16 cellular contexts compared by ENCODE assay signal in the genomic region with DNA sequence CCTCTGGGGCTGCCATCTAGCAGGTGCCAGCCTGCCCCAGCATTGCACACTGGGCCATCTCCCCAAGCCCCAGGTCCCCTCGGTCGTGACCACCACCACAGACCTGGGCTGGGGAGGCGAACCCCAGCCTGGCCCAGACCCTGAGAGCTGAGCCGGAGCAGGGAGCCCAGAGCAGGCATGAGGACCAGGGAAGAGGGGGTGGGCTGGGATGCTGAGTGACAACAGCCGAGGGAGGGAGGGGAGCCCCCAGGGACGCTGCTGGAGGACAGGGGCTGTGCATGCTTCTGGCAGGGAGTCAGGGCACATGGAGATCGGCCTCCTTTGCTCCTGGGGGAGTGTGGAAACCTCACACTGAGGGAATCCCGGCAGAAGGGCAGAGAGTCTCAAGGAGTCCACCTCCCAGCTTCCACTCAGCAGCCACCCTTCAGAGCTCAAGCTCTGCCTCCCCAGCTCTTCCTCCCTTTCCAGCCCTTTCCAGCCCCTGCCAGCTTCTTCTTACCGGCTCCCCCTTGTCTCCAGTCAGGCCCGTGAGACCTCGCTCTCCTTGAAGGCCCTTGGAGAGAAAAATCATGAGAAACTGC. TPM values are rescaled to one million over a fixed set of nuclear protein-coding genes. Genes with fewer than 3 reads are reported as not detected.
A peak's percentile ranks its signal among the peaks of the same experiment; 100 is the strongest.
DNase-seq lines count a peak whose midpoint lies in the region; ATAC-seq and TF ChIP-seq lines count a peak whose summit lies in the region.
"Had no signal": no experiment of that assay in that cellular context is flagged by ENCODE, and none has a peak within 500 bp of the region (broad histone marks: within the 10 kb centered on the region; RNA-seq: fewer than 3 reads in every experiment).

No MANE protein-coding gene starts in this region.

- H3K27me3 ChIP-seq in muscle layer of duodenum (ENCODE audit: low read depth, low read length) (no peaks in the 10 kb centered on the region), upper lobe of right lung (no peaks in the 10 kb centered on the region)

- H3K4me1 ChIP-seq in muscle layer of duodenum (ENCODE audit: control insufficient read depth in 1 of 2, insufficient read depth in 2 of 2, low read length in 2 of 2) = peaks cover 35 to 61% of the 10 kb centered on the region in 2 donors
- peaks cover 11% of the 10 kb centered on the region for H3K4me1 ChIP-seq in upper lobe of right lung
- H3K4me1 ChIP-seq: HAP-1 had no signal

- H3K36me3 ChIP-seq in muscle layer of duodenum (ENCODE audit: control insufficient read depth in 1 of 2, insufficient read depth in 2 of 2, low read length in 2 of 2) (peaks cover 0 to 7% of the 10 kb centered on the region in 2 donors), upper lobe of right lung (no peaks in the 10 kb centered on the region)
- H3K36me3 ChIP-seq: HAP-1 had no signal

- no peak for ATAC-seq in Right ventricle myocardium inferior
- no peak for ATAC-seq in upper lobe of right lung
- ATAC-seq in GM21360 (IDR thresholded peaks at IDR 0.05; ENCODE audit: unreplicated experiment) = no peak
- no peak for ATAC-seq in GM19463 (IDR thresholded peaks at IDR 0.05; ENCODE audit: unreplicated experiment)

- intact Hi-C loops in Right ventricle myocardium inferior (cut with DNase I) = loop anchor here (5.0 kb wide), 1 partner anchor 294 kb away; no protein-coding TSS in a partner anchor
- intact Hi-C loops in cardiac septum (cut with DNase I) = loop anchor here (5.0 kb wide), 1 partner anchor 294 kb away; no protein-coding TSS in a partner anchor
- intact Hi-C loops in upper lobe of right lung (cut with DNase I) = loop anchor here (5.0 kb wide), 1 partner anchor 119 kb away; no protein-coding TSS in a partner anchor

- H3K4me3 ChIP-seq in muscle layer of duodenum (ENCODE audit: low read depth in 1 of 2, low read length in 2 of 2) (no peak overlapping the region), upper lobe of right lung (no peak overlapping the region)
- H3K4me3 ChIP-seq: HAP-1, PC-9 had no signal

- peak overlapping the region; percentile 18 for H3K27ac ChIP-seq in angular gyrus (ENCODE audit: low read depth, low read length)
- peak overlapping the region; percentile 85 for H3K27ac ChIP-seq in muscle layer of duodenum (ENCODE audit: low read length)
- no peak overlapping the region for H3K27ac ChIP-seq in upper lobe of right lung

- no peak for TF ChIP-seq CTCF in upper lobe of right lung (IDR thresholded peaks at IDR 0.05)

- DNase-seq in Right ventricle myocardium inferior (ENCODE audit: missing footprints) (peak; percentile 37), cardiac septum (ENCODE audit: low spot score) (no peak), upper lobe of right lung (peak; percentile 48)
- no peak for DNase-seq in activated naive CD4-positive, alpha-beta T cell (lab: John Stamatoyannopoulos, UW)
- DNase-seq: COR-L47, DMS79, NCI-H1930, NCI-H446 treated with DMSO at 0.1 percent for 48 hours, NCI-H774, PC-9 had no signal

- no peaks in the 10 kb centered on the region for H3K9me3 ChIP-seq in muscle layer of duodenum (ENCODE audit: control insufficient read depth in 1 of 2, low read length in 2 of 2)
- H3K9me3 ChIP-seq in upper lobe of right lung = no peaks in the 10 kb centered on the region
- H3K9me3 ChIP-seq: HAP-1 had no signal

RNA-seq across cellular contexts. Expression of a gene that starts 23.7 kb away (rescaled TPM):
- 34.9 TPM for total RNA-seq in Right ventricle myocardium inferior
- total RNA-seq in cardiac septum = 55.1 TPM
- 69.9 TPM for total RNA-seq in upper lobe of right lung

RNA-seq across cellular contexts. Expression of a gene that starts 35.4 kb away (rescaled TPM):
- 12.7 TPM for total RNA-seq in Right ventricle myocardium inferior
- total RNA-seq in cardiac septum = 45.9 TPM
- total RNA-seq in upper lobe of right lung = 28.9 TPM

RNA-seq across cellular contexts. Expression of a gene that starts 50.9 kb away (rescaled TPM):
- total RNA-seq in Right ventricle myocardium inferior = 0.49 TPM
- total RNA-seq in cardiac septum = not detected
- not detected for total RNA-seq in upper lobe of right lung
- total RNA-seq: A673, PC-9 had no signal

Comparison
In these comparisons a context has a peak if more than half of its experiments do, and no peak if none do; other contexts are left out.
1. DNase-seq: peak in Right ventricle myocardium inferior (single experiment) and upper lobe of right lung (single experiment); none in cardiac septum (single experiment) and activated naive CD4-positive, alpha-beta T cell (0 of 4).